Comparison of ENCODE assay signal across 1 cellular context in the genomic region with DNA sequence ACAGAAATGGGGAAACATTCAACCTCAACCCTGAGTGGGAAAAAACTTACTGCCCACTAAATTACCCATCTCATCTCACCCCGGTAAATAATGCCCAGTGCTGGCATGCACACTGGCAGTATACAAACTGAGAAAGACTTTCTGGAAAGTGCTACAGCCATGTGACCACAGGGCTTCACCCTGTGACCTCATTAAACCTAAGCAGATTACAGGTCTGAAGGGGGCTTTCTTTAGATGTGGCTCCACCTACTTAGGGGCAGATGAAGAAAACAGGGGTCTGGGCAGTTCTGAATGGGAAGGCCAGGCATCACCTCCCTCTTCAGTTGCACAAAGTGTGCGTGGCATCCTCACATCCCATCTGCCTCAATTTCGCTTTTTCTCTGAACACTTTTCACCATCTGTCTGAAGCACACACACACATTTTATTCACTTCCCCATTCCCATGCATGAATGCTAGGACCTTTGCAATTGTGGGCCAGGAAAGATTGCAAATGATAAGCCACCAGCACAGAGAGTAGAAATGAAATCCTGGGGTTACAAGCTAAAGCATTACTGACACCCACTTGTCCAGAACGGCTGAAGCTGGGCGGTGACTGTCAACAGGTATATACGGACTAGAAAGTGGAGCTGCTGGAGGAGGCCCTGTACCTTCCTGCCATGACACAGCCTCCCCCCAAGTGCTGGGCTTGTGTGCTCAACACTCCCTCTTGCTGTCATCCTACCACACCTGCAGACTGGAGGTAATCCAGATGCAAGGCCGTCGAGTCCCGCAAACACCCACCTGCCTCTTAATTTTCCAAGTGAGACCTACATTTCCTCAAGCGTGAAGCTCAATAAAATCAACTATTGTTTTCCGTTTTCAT.
A peak's percentile ranks its signal among the peaks of the same experiment; 100 is the strongest.
TF ChIP-seq lines count a peak whose summit lies in the region.

No MANE protein-coding gene starts in this region.

TF ChIP-seq in K562, 482 proteins besides CTCF, POLR2A, EP300 and RAD21 (continued from another document):
- TF ChIP-seq SPI1 (IDR thresholded peaks at IDR 0.05; ENCODE audit: borderline replicate concordance, low read depth, low read length) (peak; percentile 96), ZNF24 (IDR thresholded peaks at IDR 0.05) (peak; percentile 24; the same call in 1 of the 2 replicates), FOS (IDR thresholded peaks at IDR 0.05; ENCODE audit: extremely low read depth, insufficient read length) (no peak), CBX2 (IDR thresholded peaks at IDR 0.05; ENCODE audit: insufficient read depth, low read length, poor library complexity, severe bottlenecking) (no peak), SIRT6 (IDR thresholded peaks at IDR 0.05; ENCODE audit: low read depth, low read length) (no peak), TEAD4 (IDR thresholded peaks at IDR 0.05; ENCODE audit: low read length) (no peak; the same call in 1 of the 2 replicates), TEAD4 (CRISPR knock-in tag; IDR thresholded peaks at IDR 0.05; ENCODE audit: borderline replicate concordance) (no peak), GABPB2 (CRISPR knock-in tag; conservative IDR thresholded peaks at IDR 0.05) (no peak), KAT7 (CRISPR knock-in tag; IDR thresholded peaks at IDR 0.05; ENCODE audit: borderline replicate concordance) (peak; percentile 34; the same call in 1 of the 2 replicates), SMARCE1 (IDR thresholded peaks at IDR 0.05) (peak; percentile 62; the same call in 1 of the 2 replicates), FOXM1 (IDR thresholded peaks at IDR 0.05; ENCODE audit: low read depth) (no peak), FOXM1 (CRISPR knock-in tag; IDR thresholded peaks at IDR 0.05; ENCODE audit: low read depth) (no peak), RB1 (IDR thresholded peaks at IDR 0.05; ENCODE audit: low read depth) (no peak), RBFOX2 (IDR thresholded peaks at IDR 0.05; ENCODE audit: low read depth, low read length) (0 out of 2 replicates have a peak, but pooled peaks have one; percentile 18), PCBP1 (IDR thresholded peaks at IDR 0.05; ENCODE audit: low read depth, low read length, poor library complexity, severe bottlenecking) (no peak), MBD2 (IDR thresholded peaks at IDR 0.05; ENCODE audit: borderline replicate concordance, low read depth) (no peak), GATA2 (CRISPR knock-in tag; IDR thresholded peaks at IDR 0.05) (peak; percentile 52; the same call in 1 of the 2 replicates), SIN3A (IDR thresholded peaks at IDR 0.05; ENCODE audit: borderline replicate concordance in 2 of 2, control insufficient read depth in 1 of 2, low read depth in 2 of 2, low read length in 2 of 2) (0 out of 4 replicates have a peak, but pooled peaks of 1 of the 2 experiments have one; percentile 30), TOE1 (IDR thresholded peaks at IDR 0.05; ENCODE audit: borderline replicate concordance) (no peak), TOE1 (CRISPR knock-in tag; IDR thresholded peaks at IDR 0.05; ENCODE audit: borderline replicate concordance, low read depth) (no peak), ZNF561 (CRISPR knock-in tag; conservative IDR thresholded peaks at IDR 0.05) (no peak)
- TF ChIP-seq, protein P1, sequence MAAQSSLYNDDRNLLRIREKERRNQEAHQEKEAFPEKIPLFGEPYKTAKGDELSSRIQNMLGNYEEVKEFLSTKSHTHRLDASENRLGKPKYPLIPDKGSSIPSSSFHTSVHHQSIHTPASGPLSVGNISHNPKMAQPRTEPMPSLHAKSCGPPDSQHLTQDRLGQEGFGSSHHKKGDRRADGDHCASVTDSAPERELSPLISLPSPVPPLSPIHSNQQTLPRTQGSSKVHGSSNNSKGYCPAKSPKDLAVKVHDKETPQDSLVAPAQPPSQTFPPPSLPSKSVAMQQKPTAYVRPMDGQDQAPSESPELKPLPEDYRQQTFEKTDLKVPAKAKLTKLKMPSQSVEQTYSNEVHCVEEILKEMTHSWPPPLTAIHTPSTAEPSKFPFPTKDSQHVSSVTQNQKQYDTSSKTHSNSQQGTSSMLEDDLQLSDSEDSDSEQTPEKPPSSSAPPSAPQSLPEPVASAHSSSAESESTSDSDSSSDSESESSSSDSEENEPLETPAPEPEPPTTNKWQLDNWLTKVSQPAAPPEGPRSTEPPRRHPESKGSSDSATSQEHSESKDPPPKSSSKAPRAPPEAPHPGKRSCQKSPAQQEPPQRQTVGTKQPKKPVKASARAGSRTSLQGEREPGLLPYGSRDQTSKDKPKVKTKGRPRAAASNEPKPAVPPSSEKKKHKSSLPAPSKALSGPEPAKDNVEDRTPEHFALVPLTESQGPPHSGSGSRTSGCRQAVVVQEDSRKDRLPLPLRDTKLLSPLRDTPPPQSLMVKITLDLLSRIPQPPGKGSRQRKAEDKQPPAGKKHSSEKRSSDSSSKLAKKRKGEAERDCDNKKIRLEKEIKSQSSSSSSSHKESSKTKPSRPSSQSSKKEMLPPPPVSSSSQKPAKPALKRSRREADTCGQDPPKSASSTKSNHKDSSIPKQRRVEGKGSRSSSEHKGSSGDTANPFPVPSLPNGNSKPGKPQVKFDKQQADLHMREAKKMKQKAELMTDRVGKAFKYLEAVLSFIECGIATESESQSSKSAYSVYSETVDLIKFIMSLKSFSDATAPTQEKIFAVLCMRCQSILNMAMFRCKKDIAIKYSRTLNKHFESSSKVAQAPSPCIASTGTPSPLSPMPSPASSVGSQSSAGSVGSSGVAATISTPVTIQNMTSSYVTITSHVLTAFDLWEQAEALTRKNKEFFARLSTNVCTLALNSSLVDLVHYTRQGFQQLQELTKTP (IDR thresholded peaks at IDR 0.05; ENCODE audit: low read depth in 1 of 2, partially characterized antibody in 2 of 2) = peak in 1 of 2 experiments; percentile 24
- TF ChIP-seq, protein P2, sequence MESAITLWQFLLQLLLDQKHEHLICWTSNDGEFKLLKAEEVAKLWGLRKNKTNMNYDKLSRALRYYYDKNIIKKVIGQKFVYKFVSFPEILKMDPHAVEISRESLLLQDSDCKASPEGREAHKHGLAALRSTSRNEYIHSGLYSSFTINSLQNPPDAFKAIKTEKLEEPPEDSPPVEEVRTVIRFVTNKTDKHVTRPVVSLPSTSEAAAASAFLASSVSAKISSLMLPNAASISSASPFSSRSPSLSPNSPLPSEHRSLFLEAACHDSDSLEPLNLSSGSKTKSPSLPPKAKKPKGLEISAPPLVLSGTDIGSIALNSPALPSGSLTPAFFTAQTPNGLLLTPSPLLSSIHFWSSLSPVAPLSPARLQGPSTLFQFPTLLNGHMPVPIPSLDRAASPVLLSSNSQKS (CRISPR knock-in tag; IDR thresholded peaks at IDR 0.05) = no peak
- TF ChIP-seq, protein P3, sequence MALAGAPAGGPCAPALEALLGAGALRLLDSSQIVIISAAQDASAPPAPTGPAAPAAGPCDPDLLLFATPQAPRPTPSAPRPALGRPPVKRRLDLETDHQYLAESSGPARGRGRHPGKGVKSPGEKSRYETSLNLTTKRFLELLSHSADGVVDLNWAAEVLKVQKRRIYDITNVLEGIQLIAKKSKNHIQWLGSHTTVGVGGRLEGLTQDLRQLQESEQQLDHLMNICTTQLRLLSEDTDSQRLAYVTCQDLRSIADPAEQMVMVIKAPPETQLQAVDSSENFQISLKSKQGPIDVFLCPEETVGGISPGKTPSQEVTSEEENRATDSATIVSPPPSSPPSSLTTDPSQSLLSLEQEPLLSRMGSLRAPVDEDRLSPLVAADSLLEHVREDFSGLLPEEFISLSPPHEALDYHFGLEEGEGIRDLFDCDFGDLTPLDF (CRISPR knock-in tag; IDR thresholded peaks at IDR 0.05) = no peak
TF ChIP-seq in K562: peak in this region for 13.
